ENCODE assay signal across 19 cellular contexts in the genomic region with DNA sequence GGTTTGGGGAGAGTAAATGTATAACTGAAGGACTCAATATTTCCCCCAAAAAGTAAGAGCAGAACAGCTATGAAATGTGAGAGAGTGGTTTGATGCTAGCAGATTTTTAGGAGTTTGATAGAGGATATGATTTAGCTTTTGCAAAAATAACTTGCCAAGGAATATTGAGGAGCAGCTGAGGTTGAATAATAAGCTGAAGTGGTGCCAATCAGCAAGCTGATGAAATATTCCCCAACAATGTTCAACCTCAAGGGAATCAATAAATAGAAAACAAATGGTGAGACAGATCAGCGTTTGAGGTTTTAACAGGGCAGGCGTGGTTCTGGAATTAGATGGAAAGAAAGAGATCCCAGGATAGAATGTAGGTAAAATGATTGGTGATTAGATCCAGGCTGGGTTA.
DNase-seq lines count a peak whose midpoint lies in the region; ATAC-seq and TF ChIP-seq lines count a peak whose summit lies in the region.
"Had no signal": no experiment of that assay in that cellular context is flagged by ENCODE, and none has a peak within 500 bp of the region (broad histone marks: within the 10 kb centered on the region; RNA-seq: fewer than 3 reads in every experiment).

No MANE protein-coding gene starts in this region.

- no peak overlapping the region for H2BK15ac ChIP-seq in mesenchymal stem cell (ENCODE audit: low read depth, poor library complexity, severe bottlenecking)

- CTCF ChIA-PET in WTC11 (lab: Charles Lee), result no interaction called here

- H3K4me2 ChIP-seq in mesenchymal stem cell (ENCODE audit: low read length, poor library complexity, severe bottlenecking), result no peak overlapping the region
- H3K4me2 ChIP-seq in smooth muscle cell, result no peak overlapping the region
- H3K4me2 ChIP-seq: BLaER1 treated with 17β-estradiol and CSF1 and Interleukin-3, amounts not matched to agents 10 nM and 100 nM had no signal

- no peak overlapping the region for H2BK5ac ChIP-seq in mesenchymal stem cell (ENCODE audit: low read depth, low read length, poor library complexity, severe bottlenecking)

- POLR2A ChIA-PET in WTC11 (lab: Charles Lee), result no interaction called here

- H3K9me3 ChIP-seq in mesenchymal stem cell (ENCODE audit: control insufficient read depth, low read length), result peaks cover 3% of the 10 kb centered on the region
- no peaks in the 10 kb centered on the region for H3K9me3 ChIP-seq in smooth muscle cell (replicated peaks; ENCODE audit: low read depth)
- H3K9me3 ChIP-seq: BLaER1 treated with 17β-estradiol and CSF1 and Interleukin-3, amounts not matched to agents 10 nM and 100 nM had no signal

- H3K36me3 Mint-ChIP-seq in WTC11, result no peaks in the 10 kb centered on the region
- H3K36me3 Mint-ChIP-seq: CD8-positive, alpha-beta memory T cell had no signal

- WGBS in mesenchymal stem cell, result 97% methylated on average over 2 of the region's 2 CpGs
- WGBS in smooth muscle cell (ENCODE audit: low lambda C conversion rate), result 98% methylated on average over 2 of the region's 2 CpGs

- no peaks in the 10 kb centered on the region for H4K20me1 ChIP-seq in smooth muscle cell (ENCODE audit: low read depth)
- H4K20me1 ChIP-seq: BLaER1 treated with 17β-estradiol and CSF1 and Interleukin-3, amounts not matched to agents 10 nM and 100 nM had no signal

- H3K4ac ChIP-seq in mesenchymal stem cell (ENCODE audit: low read depth in 1 of 2, low read length in 2 of 2), result no peak overlapping the region

- no peak overlapping the region for H3K18ac ChIP-seq in mesenchymal stem cell (ENCODE audit: low read depth in 1 of 2, low read length in 2 of 2)

- H3K27me3 Mint-ChIP-seq in WTC11 (ENCODE audit: low read depth), result no peaks in the 10 kb centered on the region
- H3K27me3 Mint-ChIP-seq: CD8-positive, alpha-beta memory T cell had no signal

- H3K4me1 Mint-ChIP-seq in WTC11, result peaks cover 19% of the 10 kb centered on the region
- H3K4me1 Mint-ChIP-seq: CD8-positive, alpha-beta memory T cell had no signal

- no peak overlapping the region for H4K8ac ChIP-seq in mesenchymal stem cell (ENCODE audit: low read length)

- DNase-seq in Ammon's horn (ENCODE audit: low spot score), result peak; percentile 16
- no peak for DNase-seq in WTC11 (ENCODE audit: low spot score)
- DNase-seq in mesenchymal stem cell, result no peak
- DNase-seq in smooth muscle cell (lab: John Stamatoyannopoulos, UW; ENCODE audit: unreplicated experiment), result no peak
- no peak for DNase-seq in NCI-H774 (lab: John Stamatoyannopoulos, UW)
- no peak for DNase-seq in stimulated activated CD4-positive, alpha-beta T cell treated with anti-CD3 and anti-CD28 coated beads, Interleukin-2, amount 100 ng/mL, for 24 hours
- no peak for DNase-seq in ecto neural progenitor cell (ENCODE audit: low spot score)
- DNase-seq: CD8-positive, alpha-beta memory T cell; DND-41; GOT3; MM.1S; NCI-H1092 treated with DMSO at 0.1 percent for 48 hours; NCI-H2081 treated with DMSO at 0.1 percent for 48 hours; NCI-H510A treated with DMSO at 0.1 percent for 48 hours had no signal

- peak overlapping the region; percentile 75 for H3K9ac ChIP-seq in mesenchymal stem cell (ENCODE audit: low read length)
- no peak overlapping the region for H3K9ac ChIP-seq in smooth muscle cell (ENCODE audit: low read depth)
- H3K9ac ChIP-seq: BLaER1 treated with 17β-estradiol and CSF1 and Interleukin-3, amounts not matched to agents 10 nM and 100 nM had no signal

- H3K36me3 ChIP-seq in mesenchymal stem cell (ENCODE audit: control insufficient read depth in 1 of 2, insufficient read depth in 2 of 2, low read depth in 1 of 2, low read length in 2 of 2) (no peaks in the 10 kb centered on the region), smooth muscle cell (ENCODE audit: low read depth) (no peaks in the 10 kb centered on the region)
- H3K36me3 ChIP-seq: BLaER1 treated with 17β-estradiol and CSF1 and Interleukin-3, amounts not matched to agents 10 nM and 100 nM had no signal

- H3K23ac ChIP-seq in mesenchymal stem cell (ENCODE audit: low read length in 2 of 2), result no peak overlapping the region

- no peak for ATAC-seq in WTC11
- ATAC-seq: GM12878, HepG2, Panc1 had no signal

- H2AK5ac ChIP-seq in mesenchymal stem cell (ENCODE audit: low read length, severe bottlenecking), result no peak overlapping the region

- H3K27ac Mint-ChIP-seq in WTC11, result 0 out of 2 replicates have a peak overlapping the region, but pooled peaks have one; percentile 4
- H3K27ac Mint-ChIP-seq: CD8-positive, alpha-beta memory T cell had no signal

- H2BK12ac ChIP-seq in mesenchymal stem cell (ENCODE audit: low read length in 2 of 2), result no peak overlapping the region

- H3K27ac ChIP-seq in mesenchymal stem cell (ENCODE audit: low read length, poor library complexity, severe bottlenecking) (no peak overlapping the region), smooth muscle cell (ENCODE audit: low read depth) (no peak overlapping the region)
- H3K27ac ChIP-seq: BLaER1 treated with 17β-estradiol and CSF1 and Interleukin-3, amounts not matched to agents 10 nM and 100 nM; SK-N-MC had no signal

- H3K9me3 Mint-ChIP-seq in WTC11, result peaks cover 3% of the 10 kb centered on the region

- H3K79me1 ChIP-seq in mesenchymal stem cell (replicated peaks; ENCODE audit: low read length, poor library complexity, severe bottlenecking), result no peaks in the 10 kb centered on the region

- H3K14ac ChIP-seq in mesenchymal stem cell (ENCODE audit: low read length in 2 of 2), result no peak overlapping the region

- H2AFZ ChIP-seq in mesenchymal stem cell (ENCODE audit: low read depth, low read length) (no peak overlapping the region), smooth muscle cell (ENCODE audit: low read depth) (peak overlapping the region; percentile 14)

- H3K4me1 ChIP-seq in mesenchymal stem cell (ENCODE audit: control insufficient read depth, insufficient read depth, low read depth, low read length) (no peaks in the 10 kb centered on the region), smooth muscle cell (ENCODE audit: low read depth) (no peaks in the 10 kb centered on the region)
- H3K4me1 ChIP-seq: BLaER1 treated with 17β-estradiol and CSF1 and Interleukin-3, amounts not matched to agents 10 nM and 100 nM had no signal

- no peaks in the 10 kb centered on the region for H3K27me3 ChIP-seq in mesenchymal stem cell (ENCODE audit: control insufficient read depth in 1 of 2, insufficient read depth in 1 of 2, low read length in 2 of 2)
- no peaks in the 10 kb centered on the region for H3K27me3 ChIP-seq in smooth muscle cell (ENCODE audit: low read depth)
- H3K27me3 ChIP-seq: BLaER1 treated with 17β-estradiol and CSF1 and Interleukin-3, amounts not matched to agents 10 nM and 100 nM had no signal

- H3K4me3 ChIP-seq in mesenchymal stem cell (ENCODE audit: insufficient read depth in 1 of 2, low read depth in 1 of 2, low read length in 2 of 2), result peak overlapping the region in 1 of 2 experiments; percentile 22
- H3K4me3 ChIP-seq in smooth muscle cell, result no peak overlapping the region
- H3K4me3 ChIP-seq: BLaER1 treated with 17β-estradiol and CSF1 and Interleukin-3, amounts not matched to agents 10 nM and 100 nM; GM12878; SK-N-MC had no signal

- no peak overlapping the region for H2BK120ac ChIP-seq in mesenchymal stem cell (ENCODE audit: low read depth, low read length)

- no peaks in the 10 kb centered on the region for H3K79me2 ChIP-seq in smooth muscle cell (ENCODE audit: low read depth)

- H3K4me3 Mint-ChIP-seq in WTC11, result no peak overlapping the region
- H3K4me3 Mint-ChIP-seq: CD8-positive, alpha-beta memory T cell had no signal

- no peak for TF ChIP-seq CTCF in WTC11 (IDR thresholded peaks at IDR 0.05)
- TF ChIP-seq CTCF in smooth muscle cell (IDR thresholded peaks at IDR 0.05; ENCODE audit: borderline replicate concordance, insufficient read depth, poor library complexity, severe bottlenecking), result no peak

- H4K91ac ChIP-seq in mesenchymal stem cell (ENCODE audit: low read length), result no peak overlapping the region

- no peaks in the 10 kb centered on the region for H3F3A ChIP-seq in smooth muscle cell (ENCODE audit: low read depth)

TF ChIP-seq in WTC11, 78 proteins besides CTCF, POLR2A, EP300 and RAD21:
- no peak for TF ChIP-seq NFATC4 (CRISPR knock-in tag; IDR thresholded peaks at IDR 0.05)
- no peak for TF ChIP-seq GTF2I (CRISPR knock-in tag; conservative IDR thresholded peaks at IDR 0.05)
- no peak for TF ChIP-seq NFE2L1 (CRISPR knock-in tag; IDR thresholded peaks at IDR 0.05)
